14 cellular contexts compared by ENCODE assay signal in genomic region chr13:41505209-41505835, GRCh38. TPM values are rescaled to one million over a fixed set of nuclear protein-coding genes. Genes with fewer than 3 reads are reported as not detected.
DNase-seq lines count a peak whose midpoint lies in the region; ATAC-seq and TF ChIP-seq lines count a peak whose summit lies in the region.
"Had no signal": no experiment of that assay in that cellular context is flagged by ENCODE, and none has a peak within 500 bp of the region (broad histone marks: within the 10 kb centered on the region; RNA-seq: fewer than 3 reads in every experiment).

No MANE protein-coding gene starts in this region.

- peaks cover 6% of the 10 kb centered on the region for H3K36me3 Mint-ChIP-seq in endothelial cell (ENCODE audit: low read depth, unreplicated experiment)
- H3K36me3 Mint-ChIP-seq: type B pancreatic cell had no signal

- H3K4me3 ChIP-seq in ACC112 (ENCODE audit: low read depth, low read length) (no peak overlapping the region), MM.1S (ENCODE audit: low read length) (no peak overlapping the region), gastroesophageal sphincter (no peak overlapping the region)
- H3K4me3 ChIP-seq: skin epidermis had no signal

- peaks cover 6% of the 10 kb centered on the region for H3K4me1 Mint-ChIP-seq in endothelial cell (ENCODE audit: unreplicated experiment)

- H3K9me2 ChIP-seq in MM.1S (replicated peaks; ENCODE audit: insufficient read depth, low read length): no peaks in the 10 kb centered on the region

- H3F3A ChIP-seq in MM.1S (ENCODE audit: insufficient read depth, low read length): peaks cover 21% of the 10 kb centered on the region

- H3K27ac ChIP-seq in ACC112 (ENCODE audit: low read depth, low read length) (peak overlapping the region; percentile 52; the same call in 1 of the 2 replicates), MM.1S (ENCODE audit: low read length) (no peak overlapping the region), gastroesophageal sphincter (no peak overlapping the region)

- H3K36me3 ChIP-seq in ACC112 (ENCODE audit: insufficient read depth, low read length): no peaks in the 10 kb centered on the region
- no peaks in the 10 kb centered on the region for H3K36me3 ChIP-seq in MM.1S (replicated peaks; ENCODE audit: insufficient read depth, low read length)
- no peaks in the 10 kb centered on the region for H3K36me3 ChIP-seq in gastroesophageal sphincter

- TF ChIP-seq CTCF in endothelial cell (IDR thresholded peaks at IDR 0.05; ENCODE audit: unreplicated experiment) (no peak), MM.1S (IDR thresholded peaks at IDR 0.05; ENCODE audit: low read length) (no peak), gastroesophageal sphincter (IDR thresholded peaks at IDR 0.05) (no peak)

- no peaks in the 10 kb centered on the region for H3K9me3 Mint-ChIP-seq in endothelial cell (ENCODE audit: unreplicated experiment)

- peaks cover 2% of the 10 kb centered on the region for H3K27me3 Mint-ChIP-seq in endothelial cell (ENCODE audit: unreplicated experiment)
- H3K27me3 Mint-ChIP-seq: activated naive CD4-positive, alpha-beta T cell treated with anti-CD3 and anti-CD28 coated beads, Interleukin-2, amount 10 ng/mL, durations not matched to agents 7 days and 5 days had no signal

- ATAC-seq in gastroesophageal sphincter: no peak

- WGBS in gastroesophageal sphincter (ENCODE audit: low coverage in 1 of 2), 2 donors: 68 to 83% methylated on average over 2 of the region's 2 CpGs

- DNase-seq in H4 (ENCODE audit: low spot score): peak; percentile 8
- DNase-seq in amniotic stem cell (lab: John Stamatoyannopoulos, UW): peak; percentile 80
- peak; percentile 60 for DNase-seq in glomerular visceral epithelial cell (ENCODE audit: extremely low spot score)
- no peak for DNase-seq in endothelial cell (ENCODE audit: low spot score)
- no peak for DNase-seq in retina
- no peak for DNase-seq in MM.1S
- DNase-seq: activated CD4-positive, alpha-beta T cell treated with anti-CD3 and anti-CD28 coated beads for 48 hours; activated naive CD4-positive, alpha-beta T cell treated with anti-CD3 and anti-CD28 coated beads, Interleukin-2, amount 10 ng/mL, durations not matched to agents 7 days and 5 days; midbrain; NCI-H146 had no signal

- H2AFZ ChIP-seq in ACC112 (ENCODE audit: low read length, unreplicated experiment) (no peak overlapping the region), MM.1S (ENCODE audit: low read length) (no peak overlapping the region)

- no peak overlapping the region for H3K4me2 ChIP-seq in MM.1S (ENCODE audit: low read depth, low read length)

- H3K79me2 ChIP-seq in ACC112 (ENCODE audit: control insufficient read depth, insufficient read depth, low read length, unreplicated experiment) (no peaks in the 10 kb centered on the region), MM.1S (ENCODE audit: low read length) (no peaks in the 10 kb centered on the region)

- H4K20me1 ChIP-seq in MM.1S (ENCODE audit: insufficient read depth, low read length): no peaks in the 10 kb centered on the region

- H3K27me3 ChIP-seq in ACC112 (ENCODE audit: insufficient read depth, low read length) (no peaks in the 10 kb centered on the region), MM.1S (replicated peaks; ENCODE audit: insufficient read depth, low read length) (no peaks in the 10 kb centered on the region), gastroesophageal sphincter (no peaks in the 10 kb centered on the region)

- H3K4me3 Mint-ChIP-seq in endothelial cell (ENCODE audit: unreplicated experiment): no peak overlapping the region
- H3K4me3 Mint-ChIP-seq: activated naive CD4-positive, alpha-beta T cell treated with anti-CD3 and anti-CD28 coated beads, Interleukin-2, amount 10 ng/mL, durations not matched to agents 7 days and 5 days; type B pancreatic cell had no signal

- no peak overlapping the region for H3K27ac Mint-ChIP-seq in endothelial cell (ENCODE audit: unreplicated experiment)
- H3K27ac Mint-ChIP-seq: activated naive CD4-positive, alpha-beta T cell treated with anti-CD3 and anti-CD28 coated beads, Interleukin-2, amount 10 ng/mL, durations not matched to agents 7 days and 5 days; type B pancreatic cell had no signal

- no peak for TF ChIP-seq EP300 in gastroesophageal sphincter (IDR thresholded peaks at IDR 0.05)

- no peak for TF ChIP-seq POLR2A in gastroesophageal sphincter (IDR thresholded peaks at IDR 0.05)

- H3K9me3 ChIP-seq in MM.1S (replicated peaks; ENCODE audit: insufficient read depth, low read length) (no peaks in the 10 kb centered on the region), gastroesophageal sphincter (peaks cover 0 to 12% (median 0%) of the 10 kb centered on the region in 3 donors)

- peaks cover 2% of the 10 kb centered on the region for H3K4me1 ChIP-seq in ACC112 (ENCODE audit: control insufficient read depth, insufficient read depth, low read length, unreplicated experiment)
- H3K4me1 ChIP-seq in MM.1S (ENCODE audit: low read length): peaks cover 30% of the 10 kb centered on the region
- H3K4me1 ChIP-seq in gastroesophageal sphincter: no peaks in the 10 kb centered on the region

- no peak overlapping the region for H3K9ac ChIP-seq in MM.1S (ENCODE audit: low read length)

RNA-seq across cellular contexts. Expression of gene RGCC, which starts 48.0 kb away (rescaled TPM):
- 13.7 and 14.8 TPM in 2 replicates for total RNA-seq in H4 (2014; rRNA removed; shearing (Covaris generic))
- total RNA-seq in endothelial cell (ENCODE audit: unreplicated experiment) (0.77 TPM), gastroesophageal sphincter (10 to 100 TPM; 40.5 to 97.6 (median 59.9) TPM)

Comparison
In these comparisons a context has a peak if more than half of its experiments do, and no peak if none do; other contexts are left out.
1. DNase-seq: peak in H4 (single experiment), amniotic stem cell (single experiment) and glomerular visceral epithelial cell (single experiment); none in endothelial cell (single experiment), retina (single experiment) and MM.1S (single experiment).